Comparison of ENCODE assay signal across 1 cellular context in genomic region chr21:42218836-42219605, GRCh38.
A peak's percentile ranks its signal among the peaks of the same experiment; 100 is the strongest.
TF ChIP-seq lines count a peak whose summit lies in the region.

TSS of gene ABCG1 (plus strand) at chr21:42219140. CDS start at chr21:42219263, 123 bp downstream.

TF ChIP-seq in H1, 55 proteins besides CTCF, POLR2A, EP300 and RAD21 (continued from another document):
- TF ChIP-seq E2F6 (IDR thresholded peaks at IDR 0.05): peak; percentile 56
- no peak for TF ChIP-seq SP2 (IDR thresholded peaks at IDR 0.05; ENCODE audit: low read length)
TF ChIP-seq in H1: peak in this region for 6.
